ENCODE assay signal across 15 cellular contexts in genomic region chr1:108532730-108533129, GRCh38. TPM values are rescaled to one million over a fixed set of nuclear protein-coding genes. Genes with fewer than 3 reads are reported as not detected.
DNase-seq lines count a peak whose midpoint lies in the region; ATAC-seq, FAIRE-seq and TF ChIP-seq lines count a peak whose summit lies in the region.
"Had no signal": no experiment of that assay in that cellular context is flagged by ENCODE, and none has a peak within 500 bp of the region (broad histone marks: within the 10 kb centered on the region; RNA-seq: fewer than 3 reads in every experiment).

No MANE protein-coding gene starts in this region.

- no peak overlapping the region for H2BK120ac ChIP-seq in neuronal stem cell (ENCODE audit: low read depth, low read length)

- no peaks in the 10 kb centered on the region for H4K20me1 ChIP-seq in HepG2 (ENCODE audit: insufficient read depth, low read length)
- H4K20me1 ChIP-seq: BLaER1 treated with 17β-estradiol and CSF1 and Interleukin-3, amounts not matched to agents 10 nM and 100 nM had no signal

- no peak for TF ChIP-seq RAD21 in HepG2 (CRISPR knock-in tag; IDR thresholded peaks at IDR 0.05)

- no peak overlapping the region for H3K18ac ChIP-seq in neuronal stem cell (ENCODE audit: low read length)

- BruUV-seq in HepG2 (replicated peaks; lab: Mats Ljungman, UMichigan): no TSS peak

- 50% methylated on average over 4 of the region's 4 CpGs for WGBS in HepG2 (ENCODE audit: low lambda C conversion rate)
- 67% methylated on average over 4 of the region's 4 CpGs for WGBS in right lobe of liver (ENCODE audit: insufficient coverage, low coverage, low lambda C conversion rate, missing lambda C conversion rate)
- WGBS in thyroid gland, 2 donors: 38 to 40% methylated on average over 4 of the region's 4 CpGs
- no CpG with 5 or more reads among the region's 4 CpGs for WGBS in neuronal stem cell (ENCODE audit: extremely low coverage in 2 of 2, insufficient read length in 2 of 2, insufficient replicate concordance in 1 of 2), 2 donors

- H3K14ac ChIP-seq in neuronal stem cell (ENCODE audit: low read length): no peak overlapping the region

- no peak overlapping the region for H3K27ac ChIP-seq in HepG2 (ENCODE audit: extremely low read length, insufficient read depth, low read length)
- no peak overlapping the region for H3K27ac ChIP-seq in right lobe of liver
- H3K27ac ChIP-seq in left lung: no peak overlapping the region
- H3K27ac ChIP-seq in thyroid gland: no peak overlapping the region
- no peak overlapping the region for H3K27ac ChIP-seq in neuronal stem cell (replicated peaks; ENCODE audit: low read length)
- H3K27ac ChIP-seq: BLaER1 treated with 17β-estradiol and CSF1 and Interleukin-3, amounts not matched to agents 10 nM and 100 nM had no signal

- H3K23ac ChIP-seq in neuronal stem cell (ENCODE audit: low read depth, low read length, poor library complexity): no peak overlapping the region

- no peak overlapping the region for H2BK5ac ChIP-seq in neuronal stem cell (ENCODE audit: low read length)

- FAIRE-seq in HepG2 (lab: Jason Lieb, UNC): no peak
- FAIRE-seq: H54 had no signal

- no peak overlapping the region for H4K8ac ChIP-seq in neuronal stem cell (ENCODE audit: low read depth, low read length)

- H3K9me3 ChIP-seq in HepG2 (ENCODE audit: low read length) (no peaks in the 10 kb centered on the region), right lobe of liver (no peaks in the 10 kb centered on the region), left lung (peaks cover 0 to 1% of the 10 kb centered on the region in 2 donors), thyroid gland (no peaks in the 10 kb centered on the region), neuronal stem cell (replicated peaks in 1 of 2; ENCODE audit: control insufficient read depth in 2 of 2, insufficient read depth in 1 of 2, low read depth in 1 of 2, low read length in 2 of 2) (peaks cover 0 to 3% of the 10 kb centered on the region in 2 donors)

- in situ Hi-C loops in HepG2 (cut with HindIII; ENCODE audit: extremely low pct_ligation_motif_present, low pct_unique_long_range_greater_than_20kb): no loop called here

- H3K27me3 ChIP-seq in HepG2 (ENCODE audit: control insufficient read depth in 1 of 2, insufficient read depth in 2 of 2, low read length in 2 of 2) (no peaks in the 10 kb centered on the region), right lobe of liver (no peaks in the 10 kb centered on the region), left lung (no peaks in the 10 kb centered on the region), thyroid gland (no peaks in the 10 kb centered on the region), neuronal stem cell (ENCODE audit: control insufficient read depth in 3 of 3, insufficient read depth in 3 of 3, low read depth in 1 of 3, low read length in 3 of 3) (peaks cover 0 to 3% (median 1%) of the 10 kb centered on the region in 3 experiments)
- H3K27me3 ChIP-seq: BLaER1 treated with 17β-estradiol and CSF1 and Interleukin-3, amounts not matched to agents 10 nM and 100 nM had no signal

- H2AK5ac ChIP-seq in neuronal stem cell (ENCODE audit: low read depth, low read length): no peak overlapping the region

- H3K79me2 ChIP-seq in HepG2 (ENCODE audit: insufficient read depth, low read length): no peaks in the 10 kb centered on the region

- TF ChIP-seq EP300 in HepG2 (IDR thresholded peaks at IDR 0.05; ENCODE audit: low read depth in 2 of 2, low read length in 2 of 2) (no peak), HepG2 (CRISPR knock-in tag; IDR thresholded peaks at IDR 0.05; ENCODE audit: borderline replicate concordance) (no peak)

- CTCF ChIA-PET in HepG2 (lab: Yijun Ruan, JAX; ENCODE audit: low intra/inter-chr PET ratio, low total read pairs): no interaction called here

- H3K79me1 ChIP-seq in neuronal stem cell (ENCODE audit: low read depth, low read length): no peaks in the 10 kb centered on the region

- no peak overlapping the region for H4K91ac ChIP-seq in neuronal stem cell (ENCODE audit: low read depth, low read length, poor library complexity)

- H2AFZ ChIP-seq in HepG2 (ENCODE audit: low read length) (no peak overlapping the region), neuronal stem cell (ENCODE audit: low read length) (no peak overlapping the region)

- POLR2A ChIA-PET in HepG2 (lab: Yijun Ruan, JAX): no interaction called here

- H3K36me3 ChIP-seq in HepG2 (replicated peaks in 1 of 2; ENCODE audit: control insufficient read depth in 1 of 2, insufficient read depth in 2 of 2, low read length in 2 of 2) (no peaks in the 10 kb centered on the region), right lobe of liver (no peaks in the 10 kb centered on the region), left lung (no peaks in the 10 kb centered on the region), thyroid gland (no peaks in the 10 kb centered on the region), neuronal stem cell (replicated peaks in 1 of 2; ENCODE audit: control insufficient read depth in 2 of 2, insufficient read depth in 2 of 2, low read length in 2 of 2) (no peaks in the 10 kb centered on the region)
- H3K36me3 ChIP-seq: BLaER1 treated with 17β-estradiol and CSF1 and Interleukin-3, amounts not matched to agents 10 nM and 100 nM had no signal

- H3K4me1 ChIP-seq in HepG2 (ENCODE audit: insufficient read depth, low read length): no peaks in the 10 kb centered on the region
- no peaks in the 10 kb centered on the region for H3K4me1 ChIP-seq in right lobe of liver
- no peaks in the 10 kb centered on the region for H3K4me1 ChIP-seq in left lung
- peaks cover 3 to 5% of the 10 kb centered on the region in 2 donors for H3K4me1 ChIP-seq in thyroid gland
- H3K4me1 ChIP-seq in neuronal stem cell (ENCODE audit: control insufficient read depth in 2 of 2, insufficient read depth in 1 of 2, low read depth in 1 of 2, low read length in 2 of 2): peaks cover 0 to 4% of the 10 kb centered on the region in 2 donors

- DNase-seq in HepG2 (ENCODE audit: low spot score) (no peak), right lobe of liver (no peak), left lung (no peak), thyroid gland (peak; percentile 19 to 24), neuronal stem cell (ENCODE audit: low spot score) (no peak), islet precursor cell (no peak)
- DNase-seq in activated effector memory CD4-positive, alpha-beta T cell treated with anti-CD3 and anti-CD28 coated beads, Interleukin-2, amount 50 U/mL, for 16 hours: no peak
- DNase-seq: ACHN; CD4-positive, CD25-positive, alpha-beta regulatory T cell; DMS53; GF-D8; IMR-90 had no signal

- no peak overlapping the region for H2BK12ac ChIP-seq in neuronal stem cell (ENCODE audit: low read length)

- TF ChIP-seq CTCF in HepG2 (CRISPR knock-in tag; IDR thresholded peaks at IDR 0.05) (no peak), right lobe of liver (IDR thresholded peaks at IDR 0.05) (no peak), left lung (IDR thresholded peaks at IDR 0.05) (no peak), thyroid gland (IDR thresholded peaks at IDR 0.05) (no peak)

- no peak overlapping the region for H2BK15ac ChIP-seq in neuronal stem cell (ENCODE audit: low read length)

- H3K4me3 ChIP-seq in HepG2 (replicated peaks in 1 of 3; ENCODE audit: insufficient read depth in 1 of 3, low read depth in 2 of 3, low read length in 3 of 3) (no peak overlapping the region), right lobe of liver (no peak overlapping the region), left lung (no peak overlapping the region), thyroid gland (replicated peaks in 1 of 3) (no peak overlapping the region), neuronal stem cell (ENCODE audit: low read length in 2 of 2) (no peak overlapping the region)
- H3K4me3 ChIP-seq: BLaER1 treated with 17β-estradiol and CSF1 and Interleukin-3, amounts not matched to agents 10 nM and 100 nM had no signal

- no peak overlapping the region for H3K4me2 ChIP-seq in HepG2 (ENCODE audit: low read depth, low read length)
- H3K4me2 ChIP-seq in neuronal stem cell (ENCODE audit: insufficient read depth, low read length, poor library complexity, severe bottlenecking): no peak overlapping the region
- H3K4me2 ChIP-seq: BLaER1 treated with 17β-estradiol and CSF1 and Interleukin-3, amounts not matched to agents 10 nM and 100 nM had no signal

- intact Hi-C loops in HepG2 (cut with micrococcal nuclease; ENCODE audit: unreplicated experiment) (loop anchor here (2.0 kb wide), 1 partner anchor 20 kb away; no protein-coding TSS in a partner anchor), right lobe of liver (cut with DNase I) (no loop called here), left lung (cut with DNase I) (no loop called here), thyroid gland (cut with DNase I) (no loop called here)

- no peak for TF ChIP-seq POLR2A in HepG2 (IDR thresholded peaks at IDR 0.05; ENCODE audit: insufficient read depth in 1 of 2, low read depth in 2 of 2, low read length in 2 of 2)
- no peak for TF ChIP-seq POLR2A in right lobe of liver (IDR thresholded peaks at IDR 0.05)
- TF ChIP-seq POLR2A in thyroid gland (IDR thresholded peaks at IDR 0.05): no peak

- no peak for ATAC-seq in HepG2
- no peak for ATAC-seq in right lobe of liver
- peak; percentile 80 for ATAC-seq in left lung
- ATAC-seq: HCT116 had no signal

- no peak overlapping the region for H3K4ac ChIP-seq in neuronal stem cell (ENCODE audit: low read length)

- H3K9ac ChIP-seq in HepG2 (ENCODE audit: insufficient read depth, low read depth, low read length) (no peak overlapping the region), neuronal stem cell (ENCODE audit: low read depth, low read length, poor library complexity) (no peak overlapping the region)
- H3K9ac ChIP-seq: BLaER1 treated with 17β-estradiol and CSF1 and Interleukin-3, amounts not matched to agents 10 nM and 100 nM had no signal

RNA-seq across cellular contexts. Expression of gene EEIG2, which starts 27.2 kb away (rescaled TPM):
- total RNA-seq in HepG2 (2016; rRNA removed; fragmentation: Illumina TruSeq; extraction: Trizol): 3.2 and 5.7 TPM in 2 replicates
- 0.35 and 0.40 TPM in 2 replicates for total RNA-seq in HepG2 (2016; cell fraction: cytosol; rRNA removed; fragmentation: Illumina TruSeq; extraction: Trizol; ENCODE audit: low read depth)
- 3.6 and 5.4 TPM in 2 replicates for total RNA-seq in HepG2 (2016; cell fraction: insoluble cytoplasmic fraction; rRNA removed; fragmentation: Illumina TruSeq; extraction: Trizol)
- total RNA-seq in HepG2 (2016; cell fraction: membrane; rRNA removed; fragmentation: Illumina TruSeq; extraction: Trizol): 2.8 and 3.5 TPM in 2 replicates
- total RNA-seq in HepG2 (2016; cell fraction: nucleus; rRNA removed; fragmentation: Illumina TruSeq; extraction: Trizol): 2.2 and 2.5 TPM in 2 replicates
- 0.81 and 0.90 TPM in 2 replicates for polyA plus RNA-seq in HepG2 (2011; rRNA removed)
- 0.40 and 0.67 TPM in 2 replicates for polyA plus RNA-seq in HepG2 (2011; cell fraction: cytosol; rRNA removed)
- polyA plus RNA-seq in HepG2 (2011; cell fraction: nucleus; rRNA removed): 0.54 and 0.63 TPM in 2 replicates
- polyA plus RNA-seq in HepG2 (2012): 1.0 and 1.2 TPM in 2 replicates
- 0.14 and 0.17 TPM in 2 replicates for polyA plus RNA-seq in HepG2 (2016; cell fraction: cytosol; fragmentation: Illumina TruSeq; extraction: Trizol; ENCODE audit: low read depth)
- polyA plus RNA-seq in HepG2 (2016; cell fraction: insoluble cytoplasmic fraction; fragmentation: Illumina TruSeq; extraction: Trizol; ENCODE audit: low read depth): 3.7 and 4.0 TPM in 2 replicates
- 1.2 TPM in 2 replicates for polyA plus RNA-seq in HepG2 (2016; cell fraction: membrane; fragmentation: Illumina TruSeq; extraction: Trizol; ENCODE audit: low read depth)
- 2.1 and 2.5 TPM in 2 replicates for polyA plus RNA-seq in HepG2 (2016; cell fraction: nucleus; fragmentation: Illumina TruSeq; extraction: Trizol; ENCODE audit: insufficient read depth, low read depth)
- 0.74 and 69.9 TPM in 2 replicates for polyA minus RNA-seq in HepG2 (2011; rRNA and poly(A)+ RNA removed; ENCODE audit: low replicate concordance)
- polyA minus RNA-seq in HepG2 (2011; cell fraction: cytosol; rRNA and poly(A)+ RNA removed): 1.3 and 1.5 TPM in 2 replicates
- 1.7 and 1.9 TPM in 2 replicates for polyA minus RNA-seq in HepG2 (2011; cell fraction: nucleus; rRNA and poly(A)+ RNA removed)
- 1 to 10 TPM in 5 of 6 experiments, under 1 TPM in 1; 0.88 to 6.5 (median 2.6) TPM for total RNA-seq in right lobe of liver
- 10 to 100 TPM; 16.4 to 16.6 TPM for total RNA-seq in left lung
- 10 to 100 TPM in 1 of 4 donors, 1 to 10 TPM in 3; 7.4 to 11.8 (median 8.2) TPM for total RNA-seq in thyroid gland
- polyA plus RNA-seq in neuronal stem cell (2013, experiment 1 of 2): 5.3 TPM
- polyA plus RNA-seq in neuronal stem cell (2013, experiment 2 of 2): 5.4 TPM

Comparison
In these comparisons a context has a peak if more than half of its experiments do, and no peak if none do; other contexts are left out.
1. DNase-seq: peak in thyroid gland (2 of 2); none in HepG2 (single experiment), right lobe of liver (0 of 3), left lung (0 of 2), neuronal stem cell (single experiment), islet precursor cell (single experiment) and activated effector memory CD4-positive, alpha-beta T cell treated with anti-CD3 and anti-CD28 coated beads, Interleukin-2, amount 50 U/mL, for 16 hours (single experiment).